8 cellular contexts compared by ENCODE assay signal in genomic region chr16:31428277-31428597, GRCh38. TPM values are rescaled to one million over a fixed set of nuclear protein-coding genes. Genes with fewer than 3 reads are reported as not detected.
DNase-seq lines count a peak whose midpoint lies in the region; ATAC-seq lines count a peak whose summit lies in the region.
"Had no signal": no experiment of that assay in that cellular context is flagged by ENCODE, and none has a peak within 500 bp of the region (broad histone marks: within the 10 kb centered on the region; RNA-seq: fewer than 3 reads in every experiment).

Gene COX6A2 (minus strand): TSS chr16:31428360. CDS start chr16:31428325, 35 bp downstream.

- peak within 1 kb of the TSS in 1 of 2 donors; percentile 47 for H3K9ac ChIP-seq in stomach smooth muscle (ENCODE audit: low read length in 2 of 2)

- no peak for ATAC-seq in memory B cell (ENCODE audit: low read depth)

- H3K27me3 Mint-ChIP-seq in dendritic cell treated with granulocyte-macrophage colony-stimulating factor and Interleukin-4, amounts not matched to agents 40 ng/mL and 50 ng/mL, for 4 days = peaks cover 35% of the 10 kb centered on the region
- H3K27me3 Mint-ChIP-seq in memory B cell = peaks cover 12% of the 10 kb centered on the region

- H3K36me3 Mint-ChIP-seq in dendritic cell treated with granulocyte-macrophage colony-stimulating factor and Interleukin-4, amounts not matched to agents 40 ng/mL and 50 ng/mL, for 4 days (ENCODE audit: low read depth) = no peaks in the 10 kb centered on the region
- H3K36me3 Mint-ChIP-seq in memory B cell = no peaks in the 10 kb centered on the region

- H3K36me3 ChIP-seq in MG63 (no peaks in the 10 kb centered on the region), stomach smooth muscle (ENCODE audit: control insufficient read depth in 2 of 2, insufficient read depth in 2 of 2, low read length in 2 of 2) (no peaks in the 10 kb centered on the region)

- peak within 1 kb of the TSS; percentile 69 for H3K4me3 Mint-ChIP-seq in dendritic cell treated with granulocyte-macrophage colony-stimulating factor and Interleukin-4, amounts not matched to agents 40 ng/mL and 50 ng/mL, for 4 days
- peak within 1 kb of the TSS; percentile 56 for H3K4me3 Mint-ChIP-seq in memory B cell

- no peaks in the 10 kb centered on the region for H3K9me3 ChIP-seq in MG63
- H3K9me3 ChIP-seq in stomach smooth muscle (ENCODE audit: control insufficient read depth in 2 of 2, low read length in 2 of 2) = no peaks in the 10 kb centered on the region

- DNase-seq in MG63 (no peak), memory B cell (ENCODE audit: low spot score in 2 of 2) (no peak), GM03348 (ENCODE audit: low spot score) (no peak), SW480 (ENCODE audit: low spot score) (no peak), AML-193 (lab: John Stamatoyannopoulos, UW) (no peak)

- no peaks in the 10 kb centered on the region for H3K9me3 Mint-ChIP-seq in dendritic cell treated with granulocyte-macrophage colony-stimulating factor and Interleukin-4, amounts not matched to agents 40 ng/mL and 50 ng/mL, for 4 days
- no peaks in the 10 kb centered on the region for H3K9me3 Mint-ChIP-seq in memory B cell

- H3K4me1 ChIP-seq in stomach smooth muscle (ENCODE audit: control insufficient read depth, insufficient read depth, low read length) = peaks cover 11% of the 10 kb centered on the region

- no peak within 1 kb of the TSS for H3K27ac Mint-ChIP-seq in dendritic cell treated with granulocyte-macrophage colony-stimulating factor and Interleukin-4, amounts not matched to agents 40 ng/mL and 50 ng/mL, for 4 days
- H3K27ac Mint-ChIP-seq in memory B cell = no peak within 1 kb of the TSS

- peaks cover 9% of the 10 kb centered on the region for H3K4me1 Mint-ChIP-seq in dendritic cell treated with granulocyte-macrophage colony-stimulating factor and Interleukin-4, amounts not matched to agents 40 ng/mL and 50 ng/mL, for 4 days (ENCODE audit: low read depth)
- H3K4me1 Mint-ChIP-seq in memory B cell = peaks cover 3% of the 10 kb centered on the region

- peak within 1 kb of the TSS; percentile 30 for H3K4me3 ChIP-seq in MG63
- H3K4me3 ChIP-seq in stomach smooth muscle (ENCODE audit: low read length in 2 of 2) = peak within 1 kb of the TSS; percentile 62 to 66

- no peak within 1 kb of the TSS for H3K27ac ChIP-seq in stomach smooth muscle (ENCODE audit: low read length)

- H3K27me3 ChIP-seq in MG63 = no peaks in the 10 kb centered on the region; the same call in 1 of the 2 replicates
- peaks cover 0 to under 1% of the 10 kb centered on the region in 2 donors for H3K27me3 ChIP-seq in stomach smooth muscle (ENCODE audit: control insufficient read depth in 1 of 2, insufficient read depth in 2 of 2, low read length in 2 of 2)

- intact Hi-C loops in dendritic cell treated with granulocyte-macrophage colony-stimulating factor and Interleukin-4, amounts not matched to agents 40 ng/mL and 50 ng/mL, for 4 days (cut with micrococcal nuclease) = no loop called here

RNA-seq across cellular contexts. Expression of gene COX6A2, which starts in this region (rescaled TPM):
- not detected in 2 replicates for total RNA-seq in MG63 (2014; rRNA removed; shearing (Covaris generic); ENCODE audit: low replicate concordance)
- total RNA-seq: NCI-H460 had no signal
